ENCODE assay signal across 7 cellular contexts in genomic region chr7:39833180-39833788, GRCh38.
DNase-seq lines count a peak whose midpoint lies in the region; TF ChIP-seq lines count a peak whose summit lies in the region.
"Not testable (repeated sequence)": the region's sequence is repeated elsewhere in the genome, so short reads cannot be mapped to it uniquely, and the experiment has no call there.

No MANE protein-coding gene starts in this region.

- H3K9me3 ChIP-seq in endocrine pancreas (ENCODE audit: control insufficient read depth, low read length); sigmoid colon: not testable (repeated sequence)

- not testable (repeated sequence) for H3K27ac Mint-ChIP-seq in activated T-cell treated with anti-CD3 and anti-CD28 coated beads, Interleukin-2, amount 50 U/mL, for 24 hours

- DNase-seq in GM13976 (ENCODE audit: low spot score) (peak; percentile 40), LHCN-M2 (ENCODE audit: low read depth) (peak; percentile 51), RPMI8226 (peak; percentile 82)
- DNase-seq in activated T-cell treated with anti-CD3 and anti-CD28 coated beads, Interleukin-2, amount 50 U/mL, for 24 hours: peak; percentile 67
- DNase-seq in kidney epithelial cell (ENCODE audit: low read depth); sigmoid colon: not testable (repeated sequence)

- TF ChIP-seq EP300 in sigmoid colon (IDR thresholded peaks at IDR 0.05): not testable (repeated sequence)

- H3K4me1 Mint-ChIP-seq in activated T-cell treated with anti-CD3 and anti-CD28 coated beads, Interleukin-2, amount 50 U/mL, for 24 hours (ENCODE audit: low read depth): not testable (repeated sequence)

- not testable (repeated sequence) for H3K9me3 Mint-ChIP-seq in activated T-cell treated with anti-CD3 and anti-CD28 coated beads, Interleukin-2, amount 50 U/mL, for 24 hours

- intact Hi-C loops in sigmoid colon (cut with DNase I): not testable (repeated sequence)

- not testable (repeated sequence) for TF ChIP-seq CTCF in GM13976 (IDR thresholded peaks at IDR 0.05; ENCODE audit: borderline replicate concordance, control extremely low read depth, extremely low read depth, insufficient read depth, missing control alignments); kidney epithelial cell (IDR thresholded peaks at IDR 0.05; ENCODE audit: insufficient read depth, low read length, poor library complexity, severe bottlenecking); sigmoid colon (IDR thresholded peaks at IDR 0.05)

- 1% methylated on average over 71 of the region's 71 CpGs for WGBS in sigmoid colon, 2 donors

- H3K27me3 ChIP-seq in endocrine pancreas (ENCODE audit: control insufficient read depth, insufficient read depth, low read length); kidney epithelial cell (ENCODE audit: control insufficient read depth, insufficient read depth, low read length): not testable (repeated sequence)
- peaks cover 0 to 17% (median 6%) of the 10 kb centered on the region in 3 donors for H3K27me3 ChIP-seq in sigmoid colon

- H3K4me3 ChIP-seq in endocrine pancreas (ENCODE audit: control insufficient read depth, insufficient read depth, low read length): not testable (repeated sequence)
- H3K4me3 ChIP-seq in kidney epithelial cell (ENCODE audit: low read depth, low read length): peak overlapping the region; percentile 37
- peak overlapping the region; percentile 34 to 52 (median 48) for H3K4me3 ChIP-seq in sigmoid colon

- peak overlapping the region; percentile 51 for H3K4me3 Mint-ChIP-seq in activated T-cell treated with anti-CD3 and anti-CD28 coated beads, Interleukin-2, amount 50 U/mL, for 24 hours

- not testable (repeated sequence) for H3K36me3 Mint-ChIP-seq in activated T-cell treated with anti-CD3 and anti-CD28 coated beads, Interleukin-2, amount 50 U/mL, for 24 hours (ENCODE audit: low read depth)

- H3K9ac ChIP-seq in endocrine pancreas (ENCODE audit: control insufficient read depth, insufficient read depth, low read length): peak overlapping the region; percentile 14

- peak overlapping the region in 2 of 4 donors; percentile 24 to 26 for H3K27ac ChIP-seq in sigmoid colon

- H3K27me3 Mint-ChIP-seq in activated T-cell treated with anti-CD3 and anti-CD28 coated beads, Interleukin-2, amount 50 U/mL, for 24 hours: peaks cover 74% of the 10 kb centered on the region

- H3K4me1 ChIP-seq in endocrine pancreas (ENCODE audit: control insufficient read depth, insufficient read depth, low read length); sigmoid colon: not testable (repeated sequence)

- H3K36me3 ChIP-seq in endocrine pancreas (ENCODE audit: control insufficient read depth, insufficient read depth, low read length); kidney epithelial cell (ENCODE audit: control insufficient read depth, insufficient read depth, low read length); sigmoid colon: not testable (repeated sequence)

- TF ChIP-seq POLR2A in sigmoid colon (IDR thresholded peaks at IDR 0.05): not testable (repeated sequence)

- in situ Hi-C loops in GM13976 (cut with MboI; ENCODE audit: low sequenced_read_pairs, unreplicated experiment): not testable (repeated sequence)
